Comparison of ENCODE assay signal across 24 cellular contexts in the genomic region with DNA sequence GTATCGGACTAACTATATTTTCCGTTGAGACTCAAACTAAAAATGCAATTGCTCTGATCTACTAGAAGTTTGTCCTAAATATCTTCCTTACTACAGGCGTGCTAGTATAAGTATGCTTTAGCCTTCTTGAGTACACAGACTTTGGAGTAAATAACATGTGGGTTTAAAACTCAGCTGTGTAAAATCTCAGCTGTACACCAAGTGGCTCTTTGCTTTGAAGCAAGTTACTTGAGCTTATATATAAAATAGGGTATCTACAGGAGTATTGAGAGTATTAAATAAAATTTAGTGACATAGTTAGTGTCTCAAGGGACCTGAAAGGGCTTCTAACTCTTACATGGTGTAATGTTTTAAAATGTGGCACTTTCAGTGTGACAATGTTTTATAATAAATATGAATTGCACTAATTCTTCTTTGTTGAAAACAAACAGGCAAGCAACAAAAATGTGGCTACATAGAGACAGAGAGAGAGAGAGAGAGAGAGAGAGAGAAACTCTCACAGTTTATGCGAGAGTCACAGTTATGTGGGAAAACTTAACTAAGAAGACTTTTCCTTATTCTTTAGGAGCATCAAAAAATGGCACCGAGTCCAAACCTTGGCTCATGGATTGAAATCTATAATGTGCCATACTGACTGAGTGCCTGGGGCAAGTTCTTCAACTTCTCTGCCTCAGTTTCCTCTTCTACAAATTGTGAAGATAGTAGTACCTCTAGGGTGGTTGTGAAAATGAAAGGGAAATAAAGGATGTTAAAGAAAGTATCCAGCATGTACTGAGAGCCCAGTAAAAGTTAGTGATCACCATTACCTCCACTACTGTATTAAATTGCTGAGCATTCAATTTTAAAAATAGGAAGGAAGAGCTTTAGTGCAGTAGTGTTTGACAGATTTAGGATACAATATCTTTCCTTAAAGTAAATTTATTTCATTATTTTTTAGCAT.
DNase-seq lines count a peak whose midpoint lies in the region; ATAC-seq, FAIRE-seq and TF ChIP-seq lines count a peak whose summit lies in the region.
"Had no signal": no experiment of that assay in that cellular context is flagged by ENCODE, and none has a peak within 500 bp of the region (broad histone marks: within the 10 kb centered on the region; RNA-seq: fewer than 3 reads in every experiment).

No MANE protein-coding gene starts in this region.

- no peaks in the 10 kb centered on the region for H3K36me3 ChIP-seq in ACC112 (ENCODE audit: insufficient read depth, low read length)
- no peaks in the 10 kb centered on the region for H3K36me3 ChIP-seq in gastroesophageal sphincter
- no peaks in the 10 kb centered on the region for H3K36me3 ChIP-seq in rectal smooth muscle tissue (ENCODE audit: control insufficient read depth, insufficient read depth, low read length)
- H3K36me3 ChIP-seq: lower lobe of right lung, tibial artery, WERI-Rb-1 had no signal

- H3K27me3 ChIP-seq in ACC112 (ENCODE audit: insufficient read depth, low read length) (no peaks in the 10 kb centered on the region), gastroesophageal sphincter (no peaks in the 10 kb centered on the region), rectal smooth muscle tissue (ENCODE audit: control insufficient read depth, insufficient read depth, low read length) (no peaks in the 10 kb centered on the region)
- H3K27me3 ChIP-seq: tibial artery had no signal

- peak overlapping the region; percentile 37 for H2AFZ ChIP-seq in ACC112 (ENCODE audit: low read length, unreplicated experiment)
- H2AFZ ChIP-seq: GM23248 had no signal

- no peak overlapping the region for H3K4me3 ChIP-seq in ACC112 (ENCODE audit: low read depth, low read length)
- peak overlapping the region; percentile 8 to 11 for H3K4me3 ChIP-seq in gastroesophageal sphincter
- no peak overlapping the region for H3K4me3 ChIP-seq in rectal smooth muscle tissue (ENCODE audit: low read length)
- H3K4me3 ChIP-seq: GM23248, lower lobe of right lung, tibial artery had no signal

- TF ChIP-seq CTCF in VCaP (conservative IDR thresholded peaks at IDR 0.05), result no peak
- TF ChIP-seq CTCF in gastroesophageal sphincter (IDR thresholded peaks at IDR 0.05), result no peak

- no peaks in the 10 kb centered on the region for H3K79me2 ChIP-seq in ACC112 (ENCODE audit: control insufficient read depth, insufficient read depth, low read length, unreplicated experiment)

- ATAC-seq in gastroesophageal sphincter (no peak), GM18867 (IDR thresholded peaks at IDR 0.05; ENCODE audit: unreplicated experiment) (no peak)
- ATAC-seq: activated T-cell treated with anti-CD3 and anti-CD28 coated beads, Interleukin-2, amount 50 U/mL, for 4 hours; lower lobe of right lung; Right ventricle myocardium inferior had no signal

- H3K4me1 ChIP-seq in ACC112 (ENCODE audit: control insufficient read depth, insufficient read depth, low read length, unreplicated experiment), result peaks cover 13% of the 10 kb centered on the region
- H3K4me1 ChIP-seq in gastroesophageal sphincter, result peaks cover 0 to 47% (median 5%) of the 10 kb centered on the region in 3 donors
- H3K4me1 ChIP-seq in rectal smooth muscle tissue (ENCODE audit: control insufficient read depth, insufficient read depth, low read length), result peaks cover 24% of the 10 kb centered on the region
- H3K4me1 ChIP-seq: lower lobe of right lung had no signal

- DNase-seq in T-helper 1 cell (no peak), HTR-8/SVneo (ENCODE audit: insufficient read length, low spot score) (no peak)
- DNase-seq in activated CD4-positive, alpha-beta T cell treated with anti-CD3 and anti-CD28 coated beads for 48 hours, result no peak
- DNase-seq: activated CD4-positive, alpha-beta memory T cell treated with anti-CD3 and anti-CD28 coated beads, Interleukin-2, amount 10 ng/mL, durations not matched to agents 7 days and 5 days; activated naive CD4-positive, alpha-beta T cell treated with anti-CD3 and anti-CD28 coated beads, Interleukin-2, amount 50 U/mL, for 16 hours; activated T-cell treated with anti-CD3 and anti-CD28 coated beads, Interleukin-2, amount 50 U/mL, for 4 hours; CD4-positive, CD25-positive, alpha-beta regulatory T cell; DMS79; erythroblast; GM23248; Karpas-422; lower lobe of right lung; NCI-H1092 treated with DMSO at 0.1 percent for 48 hours; NCI-H2081 treated with DMSO at 0.1 percent for 48 hours; NCI-H510A; tibial artery; WERI-Rb-1 had no signal

- TF ChIP-seq EP300 in gastroesophageal sphincter (IDR thresholded peaks at IDR 0.05), result no peak

- no peaks in the 10 kb centered on the region for H3K9me3 ChIP-seq in gastroesophageal sphincter
- H3K9me3 ChIP-seq: lower lobe of right lung, tibial artery had no signal

- 69 to 74% methylated on average over 5 of the region's 5 CpGs for WGBS in gastroesophageal sphincter (ENCODE audit: low coverage in 1 of 2), 2 donors

- no peak overlapping the region for H3K27ac ChIP-seq in ACC112 (ENCODE audit: low read depth, low read length)
- peak overlapping the region; percentile 14; the same call in 1 of the 2 replicates for H3K27ac ChIP-seq in VCaP
- peak overlapping the region; percentile 34 to 68 (median 58) for H3K27ac ChIP-seq in gastroesophageal sphincter
- H3K27ac ChIP-seq in rectal smooth muscle tissue (ENCODE audit: low read depth, low read length), result peak overlapping the region; percentile 29
- H3K27ac ChIP-seq: GM23248, HL-60, lower lobe of right lung, WERI-Rb-1 had no signal

- FAIRE-seq in HTR-8/SVneo (lab: Jason Lieb, UNC), result no peak

- no peak overlapping the region for H3K9ac ChIP-seq in rectal smooth muscle tissue (ENCODE audit: low read length)
- H3K9ac ChIP-seq: GM23248 had no signal

- no peak for TF ChIP-seq POLR2A in gastroesophageal sphincter (IDR thresholded peaks at IDR 0.05)

Comparison
In these comparisons a context has a peak if more than half of its experiments do, and no peak if none do; other contexts are left out.
1. H3K4me3 ChIP-seq: peak in gastroesophageal sphincter (2 of 2); none in ACC112 (single experiment) and rectal smooth muscle tissue (single experiment).